8 cellular contexts compared by ENCODE assay signal in genomic region chr12:30796891-30797371, GRCh38. TPM values are rescaled to one million over a fixed set of nuclear protein-coding genes. Genes with fewer than 3 reads are reported as not detected.
DNase-seq lines count a peak whose midpoint lies in the region; ATAC-seq, FAIRE-seq and TF ChIP-seq lines count a peak whose summit lies in the region.

No MANE protein-coding gene starts in this region.

- FAIRE-seq in D721Med (lab: Jason Lieb, UNC) = no peak

- no peaks in the 10 kb centered on the region for H3K9me3 Mint-ChIP-seq in activated T-cell treated with anti-CD3 and anti-CD28 coated beads, Interleukin-2, amount 50 U/mL, for 24 hours
- peaks cover 7% of the 10 kb centered on the region for H3K9me3 Mint-ChIP-seq in WTC11

- H3K9me3 ChIP-seq in skeletal muscle satellite cell (replicated peaks; ENCODE audit: low read length) = no peaks in the 10 kb centered on the region

- no peaks in the 10 kb centered on the region for H3K27me3 ChIP-seq in skeletal muscle satellite cell (ENCODE audit: control insufficient read depth, insufficient read depth, low read length)

- H3K36me3 Mint-ChIP-seq in activated T-cell treated with anti-CD3 and anti-CD28 coated beads, Interleukin-2, amount 50 U/mL, for 24 hours (ENCODE audit: low read depth) = no peaks in the 10 kb centered on the region
- H3K36me3 Mint-ChIP-seq in WTC11 = peaks cover 28% of the 10 kb centered on the region

- no peak for DNase-seq in activated T-cell treated with anti-CD3 and anti-CD28 coated beads, Interleukin-2, amount 50 U/mL, for 24 hours
- no peak for DNase-seq in activated T-cell treated with anti-CD3 and anti-CD28 coated beads, Interleukin-2, amount 50 U/mL, for 1 hour
- DNase-seq in WTC11 (ENCODE audit: low spot score) (peak; percentile 44), head of caudate nucleus (peak in 33 of 42 donors; percentile 15 to 65 (median 38)), D721Med (ENCODE audit: insufficient read length, low spot score) (no peak), GM19238 (ENCODE audit: insufficient read length, low spot score) (no peak), DMS153 (lab: John Stamatoyannopoulos, UW) (no peak)

- TF ChIP-seq CTCF in WTC11 (IDR thresholded peaks at IDR 0.05) (no peak), D721Med (IDR thresholded peaks at IDR 0.05; ENCODE audit: insufficient read depth, missing control alignments) (no peak)

- peak overlapping the region; percentile 93 for H3K9ac ChIP-seq in skeletal muscle satellite cell (ENCODE audit: low read depth, low read length)

- H3K36me3 ChIP-seq in skeletal muscle satellite cell (ENCODE audit: insufficient read depth, low read length) = peaks cover 18% of the 10 kb centered on the region

- peak overlapping the region; percentile 77 for H3K4me3 Mint-ChIP-seq in activated T-cell treated with anti-CD3 and anti-CD28 coated beads, Interleukin-2, amount 50 U/mL, for 24 hours
- H3K4me3 Mint-ChIP-seq in WTC11 = peak overlapping the region; percentile 78

- CTCF ChIA-PET in WTC11 (lab: Charles Lee) = interaction anchor here (0.9 to 4.5 kb wide), 4 partner anchors 9 to 101 kb away, joined by 3 to 59 read pairs (median 12); partner anchors contain the start of genes CAPRIN2 and IPO8

- H3K4me3 ChIP-seq in skeletal muscle satellite cell (ENCODE audit: low read length) = peak overlapping the region; percentile 82

- H3K4me2 ChIP-seq in skeletal muscle satellite cell (ENCODE audit: low read length) = peak overlapping the region; percentile 95

- intact Hi-C loops in head of caudate nucleus (cut with DNase I) = no loop called here

- POLR2A ChIA-PET in WTC11 (lab: Charles Lee) = interaction anchor here (1.0 to 3.1 kb wide), 3 partner anchors 9 to 43 kb away, joined by 3 to 37 read pairs (median 9); partner anchors contain the start of gene CAPRIN2

- ATAC-seq in WTC11 = peak; percentile 4

- peaks cover 40% of the 10 kb centered on the region for H3K4me1 ChIP-seq in skeletal muscle satellite cell (ENCODE audit: control insufficient read depth, insufficient read depth, low read length)

- peaks cover 22% of the 10 kb centered on the region for H3K4me1 Mint-ChIP-seq in activated T-cell treated with anti-CD3 and anti-CD28 coated beads, Interleukin-2, amount 50 U/mL, for 24 hours (ENCODE audit: low read depth)
- H3K4me1 Mint-ChIP-seq in WTC11 = peaks cover 47% of the 10 kb centered on the region

- peaks cover 48% of the 10 kb centered on the region for H3K27me3 Mint-ChIP-seq in activated T-cell treated with anti-CD3 and anti-CD28 coated beads, Interleukin-2, amount 50 U/mL, for 24 hours
- peaks cover 17% of the 10 kb centered on the region for H3K27me3 Mint-ChIP-seq in WTC11 (ENCODE audit: low read depth)

- H3K27ac Mint-ChIP-seq in activated T-cell treated with anti-CD3 and anti-CD28 coated beads, Interleukin-2, amount 50 U/mL, for 24 hours = peak overlapping the region; percentile 57
- H3K27ac Mint-ChIP-seq in WTC11 = peak overlapping the region; percentile 58

TF ChIP-seq in WTC11, 78 proteins besides CTCF, POLR2A, EP300 and RAD21:
- no peak for TF ChIP-seq ZNF317 (CRISPR knock-in tag; IDR thresholded peaks at IDR 0.05; ENCODE audit: borderline replicate concordance, low read depth)
- TF ChIP-seq NFE2L1 (CRISPR knock-in tag; IDR thresholded peaks at IDR 0.05) = no peak
- TF ChIP-seq NR3C1 (CRISPR knock-in tag; conservative IDR thresholded peaks at IDR 0.05; ENCODE audit: low read depth) = no peak
- TF ChIP-seq ZNF671 (CRISPR knock-in tag; IDR thresholded peaks at IDR 0.05) = no peak
- TF ChIP-seq E2F5 (CRISPR knock-in tag; IDR thresholded peaks at IDR 0.05) = no peak
- no peak for TF ChIP-seq ESRRA (CRISPR knock-in tag; IDR thresholded peaks at IDR 0.05; ENCODE audit: borderline replicate concordance)
- TF ChIP-seq E2F4 (CRISPR knock-in tag; IDR thresholded peaks at IDR 0.05; ENCODE audit: borderline replicate concordance, low read depth) = no peak
- no peak for TF ChIP-seq AR (CRISPR knock-in tag; IDR thresholded peaks at IDR 0.05)
- no peak for TF ChIP-seq GABPB1 (CRISPR knock-in tag; IDR thresholded peaks at IDR 0.05)
- TF ChIP-seq NR2C2 (CRISPR knock-in tag; IDR thresholded peaks at IDR 0.05) = no peak

RNA-seq across cellular contexts. Expression of gene CAPRIN2, which starts 42.2 kb away (rescaled TPM):
- 55.9 to 62.7 TPM (median 59.7 TPM) in 3 replicates for total RNA-seq in WTC11 (2021)
- total RNA-seq in skeletal muscle satellite cell (2012; rRNA removed) = 20.1 and 21.8 TPM in 2 replicates

Comparison
In these comparisons a context has a peak if more than half of its experiments do, and no peak if none do; other contexts are left out.
1. DNase-seq: peak in WTC11 (single experiment) and head of caudate nucleus (33 of 42); none in activated T-cell treated with anti-CD3 and anti-CD28 coated beads, Interleukin-2, amount 50 U/mL, for 24 hours (single experiment), activated T-cell treated with anti-CD3 and anti-CD28 coated beads, Interleukin-2, amount 50 U/mL, for 1 hour (single experiment), D721Med (single experiment), GM19238 (single experiment) and DMS153 (single experiment).